20 cellular contexts compared by ENCODE assay signal in the genomic region with DNA sequence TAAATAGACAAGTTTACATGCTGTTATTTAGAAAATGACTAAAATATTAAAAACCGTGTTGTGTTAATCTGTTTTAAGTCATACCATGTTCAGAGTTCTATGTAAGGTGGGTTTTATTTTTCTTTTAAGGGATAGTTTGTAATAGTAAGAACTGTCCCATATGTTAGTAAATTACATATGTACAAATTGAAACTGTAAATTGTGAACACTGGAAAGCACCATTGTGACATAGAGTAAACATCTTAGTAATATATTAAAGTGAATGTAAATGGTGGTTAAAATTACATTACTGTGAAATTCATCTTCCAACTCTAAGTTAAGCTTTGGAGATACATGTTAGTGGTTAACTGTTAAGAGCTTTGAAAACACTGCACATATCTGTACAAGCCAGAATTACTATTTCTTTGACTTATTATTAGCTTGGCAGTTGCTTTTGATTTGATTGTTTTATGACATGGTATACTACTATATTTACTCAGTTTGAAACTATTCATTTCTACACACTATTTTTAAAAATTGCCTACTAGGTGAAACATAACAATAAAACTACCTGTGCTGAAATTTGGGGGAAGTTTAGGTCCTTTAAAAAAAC. TPM values are rescaled to one million over a fixed set of nuclear protein-coding genes. Genes with fewer than 3 reads are reported as not detected.
A peak's percentile ranks its signal among the peaks of the same experiment; 100 is the strongest.
DNase-seq lines count a peak whose midpoint lies in the region; ATAC-seq, FAIRE-seq and TF ChIP-seq lines count a peak whose summit lies in the region.
"Had no signal": no experiment of that assay in that cellular context is flagged by ENCODE, and none has a peak within 500 bp of the region (broad histone marks: within the 10 kb centered on the region; RNA-seq: fewer than 3 reads in every experiment).

No MANE protein-coding gene starts in this region.

- no peak overlapping the region for H3K4me2 ChIP-seq in IMR-90 (ENCODE audit: low read depth, low read length)
- H3K4me2 ChIP-seq in GM12878 (ENCODE audit: control insufficient read depth, insufficient read depth) = no peak overlapping the region

- no peak for TF ChIP-seq RAD21 in IMR-90 (IDR thresholded peaks at IDR 0.05; ENCODE audit: low read length)
- TF ChIP-seq RAD21 in GM12878 (IDR thresholded peaks at IDR 0.05; ENCODE audit: insufficient read depth, low read depth, low read length) = no peak

- FAIRE-seq in GM12878 (lab: Jason Lieb, UNC) = no peak

- SMC1A ChIA-PET in GM12878 (lab: Charles Lee; ENCODE audit: uncharacterized antibody, unreplicated experiment) = interaction anchor here (0.5 to 0.9 kb wide), 2 partner anchors 54 to 301 kb away, joined by 3 read pairs; no protein-coding TSS in a partner anchor

- H3K14ac ChIP-seq in IMR-90 (replicated peaks; ENCODE audit: low read depth, low read length) = no peak overlapping the region

- H3K23ac ChIP-seq in IMR-90 (ENCODE audit: low read depth, low read length) = no peak overlapping the region

- TF ChIP-seq POLR2A in IMR-90 (IDR thresholded peaks at IDR 0.05; ENCODE audit: low read depth, low read length) (no peak), GM12878 (IDR thresholded peaks at IDR 0.05; ENCODE audit: low read depth, low read length) (no peak)

- no peak overlapping the region for H4K91ac ChIP-seq in IMR-90 (ENCODE audit: insufficient read depth, low read depth, low read length)

- no peak overlapping the region for H2AK9ac ChIP-seq in IMR-90 (replicated peaks; ENCODE audit: low read depth, low read length, poor library complexity)

- H3K56ac ChIP-seq in IMR-90 (ENCODE audit: extremely low read depth, insufficient read depth, low read length) = no peak overlapping the region

- no peak overlapping the region for H3K9ac ChIP-seq in IMR-90 (ENCODE audit: low read depth, low read length)
- H3K9ac ChIP-seq in GM12878 (ENCODE audit: control insufficient read depth, insufficient read depth, low read length) = no peak overlapping the region

- H2BK20ac ChIP-seq in IMR-90 (ENCODE audit: low read depth, low read length) = no peak overlapping the region

- H3K4ac ChIP-seq in IMR-90 (ENCODE audit: low read depth, low read length) = no peak overlapping the region

- H3K4me3 ChIP-seq in GM12865 (ENCODE audit: low read depth, low read length) (no peak overlapping the region), IMR-90 (ENCODE audit: insufficient read depth, low read depth, low read length) (no peak overlapping the region), GM12878 (no peak overlapping the region)

- dilution Hi-C loops in IMR-90 (cut with HindIII; ENCODE audit: low sequenced_read_pairs, unreplicated experiment) = no loop called here

- intact Hi-C loops in IMR-90 (cut with micrococcal nuclease) = no loop called here
- intact Hi-C loops in GM12878 (cut with micrococcal nuclease; ENCODE audit: unreplicated experiment) = no loop called here

- no peak overlapping the region for H3K27ac ChIP-seq in IMR-90 (ENCODE audit: insufficient read depth, low read length)
- H3K27ac ChIP-seq in GM12878 (ENCODE audit: control insufficient read depth, insufficient read depth) = no peak overlapping the region; the same call in 1 of the 2 replicates
- H3K27ac ChIP-seq: HL-60 had no signal

- no peak overlapping the region for H3K18ac ChIP-seq in IMR-90 (ENCODE audit: low read depth, low read length)

- no peak overlapping the region for H2AFZ ChIP-seq in IMR-90 (replicated peaks; ENCODE audit: low read length, poor library complexity)
- H2AFZ ChIP-seq in GM12878 (ENCODE audit: control insufficient read depth, low read depth, low read length) = no peak overlapping the region

- RAD21 ChIA-PET in GM12878 (lab: Charles Lee; ENCODE audit: unreplicated experiment) = interaction anchor here (0.5 to 1.0 kb wide), 2 partner anchors 49 to 187 kb away, joined by 3 to 4 read pairs; no protein-coding TSS in a partner anchor

- no peak for ATAC-seq in IMR-90 (ENCODE audit: low read depth)
- ATAC-seq in GM12878 = peak; percentile 80
- ATAC-seq in GM21423 (IDR thresholded peaks at IDR 0.05; ENCODE audit: unreplicated experiment) = no peak

- TF ChIP-seq CTCF in GM12865 (IDR thresholded peaks at IDR 0.05; ENCODE audit: insufficient read depth, low read depth, low read length, missing control alignments) (no peak), GM13977 (IDR thresholded peaks at IDR 0.05; ENCODE audit: extremely low read depth, insufficient read depth, missing control alignments) (no peak), IMR-90 (conservative IDR thresholded peaks at IDR 0.05; ENCODE audit: low read depth, low read length) (no peak), GM12878 (IDR thresholded peaks at IDR 0.05 in 2 of 3, conservative IDR thresholded peaks at IDR 0.05 in 1 of 3; ENCODE audit: control insufficient read depth in 2 of 3, extremely low read depth in 1 of 3, insufficient read depth in 1 of 3, low read depth in 3 of 3, low read length in 3 of 3) (no peak)

- peaks cover 11% of the 10 kb centered on the region for H3K36me3 ChIP-seq in IMR-90 (ENCODE audit: control insufficient read depth, insufficient read depth, low read length)
- H3K36me3 ChIP-seq in GM12878 (ENCODE audit: control insufficient read depth in 2 of 2, insufficient read depth in 2 of 2, low read length in 1 of 2) = peaks cover 1 to 6% of the 10 kb centered on the region in 2 experiments; a peak in 3 of 4 replicates

- no peak overlapping the region for H2BK120ac ChIP-seq in IMR-90 (ENCODE audit: low read depth, low read length)

- H3K79me2 ChIP-seq in GM12878 (ENCODE audit: control insufficient read depth, insufficient read depth, low read length) = no peaks in the 10 kb centered on the region

- H3K9me1 ChIP-seq in IMR-90 (ENCODE audit: insufficient read depth, low read length) = no peaks in the 10 kb centered on the region

- CTCF ChIA-PET in IMR-90 (lab: Yijun Ruan, JAX) (no interaction called here), GM12878 (lab: Yijun Ruan, JAX) (no interaction called here)

- H3K27me3 ChIP-seq in IMR-90 (ENCODE audit: control insufficient read depth, insufficient read depth, low read length) (no peaks in the 10 kb centered on the region), GM12878 (replicated peaks in 1 of 2; ENCODE audit: control insufficient read depth in 2 of 2, insufficient read depth in 2 of 2, low read length in 1 of 2) (no peaks in the 10 kb centered on the region)

- in situ Hi-C loops in GM13977 (cut with MboI; ENCODE audit: low pct_unique_long_range_greater_than_20kb, low sequenced_read_pairs, unreplicated experiment) (no loop called here), IMR-90 (cut with MboI; ENCODE audit: low sequenced_read_pairs) (loop anchor here (25.0 kb wide), 1 partner anchor 510 kb away; no protein-coding TSS in a partner anchor), GM12878 (cut with MboI) (no loop called here)

- DNase-seq in GM12865 (ENCODE audit: low read depth) (peak; percentile 13), GM13977 (ENCODE audit: low spot score) (peak; percentile 21), IMR-90 (no peak), GM12878 (ENCODE audit: low read depth, low spot score) (peak; percentile 2), HuH-7.5 (ENCODE audit: low spot score) (no peak)
- no peak for DNase-seq in activated effector memory CD4-positive, alpha-beta T cell treated with Interleukin-2 at 50 U/mL for 16 hours
- DNase-seq: CD4-positive, CD25-positive, alpha-beta regulatory T cell; EL; GF-D8; MV-4-11; NCI-H1105 treated with DMSO at 0.1 percent for 48 hours; NCI-H1694; NCI-H2081; NCI-H2171 treated with DMSO at 0.1 percent for 48 hours; NCI-H524 treated with DMSO at 0.1 percent for 48 hours; NCI-H82; OCI-M1; Right ventricle myocardium superior had no signal

- H3K4me1 ChIP-seq in IMR-90 (ENCODE audit: control insufficient read depth, insufficient read depth, low read length) (no peaks in the 10 kb centered on the region; the same call in 1 of the 2 replicates), GM12878 (ENCODE audit: control insufficient read depth, insufficient read depth, low read length) (no peaks in the 10 kb centered on the region; the same call in 1 of the 2 replicates)

- H4K20me1 ChIP-seq in IMR-90 (ENCODE audit: insufficient read depth, low read length) (no peaks in the 10 kb centered on the region), GM12878 (ENCODE audit: control insufficient read depth, insufficient read depth) (no peaks in the 10 kb centered on the region)

- no peak overlapping the region for H4K8ac ChIP-seq in IMR-90 (ENCODE audit: low read depth in 2 of 2, low read length in 2 of 2)

- no peak overlapping the region for H2BK15ac ChIP-seq in IMR-90 (ENCODE audit: low read depth, low read length)

- no peak for TF ChIP-seq EP300 in GM12878 (IDR thresholded peaks at IDR 0.05; ENCODE audit: borderline replicate concordance in 1 of 2, control insufficient read depth in 1 of 2, low read depth in 2 of 2, low read length in 2 of 2)

- 0 out of 4 replicates have a peak, but pooled peaks cover 0 to 3% of the 10 kb centered on the region in 2 experiments for H3K79me1 ChIP-seq in IMR-90 (ENCODE audit: low read depth in 1 of 2, low read length in 2 of 2)

- POLR2A ChIA-PET in IMR-90 (lab: Charles Lee; ENCODE audit: unreplicated experiment) = no interaction called here
- POLR2A ChIA-PET in GM12878 (lab: Charles Lee) = no interaction called here

- no CpG with 5 or more reads among the region's 1 CpG for WGBS in IMR-90 (ENCODE audit: extremely low coverage in 2 of 2, insufficient read length in 1 of 2), 2 experiments
- 0% methylated on average over 1 of the region's 1 CpG for WGBS in GM12878 (ENCODE audit: insufficient coverage, insufficient replicate concordance, low lambda C conversion rate, missing lambda C conversion rate)

- no peak overlapping the region for H2BK5ac ChIP-seq in IMR-90 (ENCODE audit: low read depth, low read length, poor library complexity, severe bottlenecking)

- no peak overlapping the region for H4K5ac ChIP-seq in IMR-90 (ENCODE audit: low read depth, low read length)

- H3K9me3 ChIP-seq in IMR-90 (ENCODE audit: control insufficient read depth, insufficient read depth, low read length) (no peaks in the 10 kb centered on the region), GM12878 (replicated peaks; ENCODE audit: control insufficient read depth, insufficient read depth, low read length) (no peaks in the 10 kb centered on the region)

- TSS peak; percentile 46 for BruUV-seq in IMR-90 (replicated peaks; lab: Mats Ljungman, UMichigan)
- TSS peak; percentile 31 for BruUV-seq in GM12878 (replicated peaks; lab: Mats Ljungman, UMichigan)

- H2AK5ac ChIP-seq in IMR-90 (ENCODE audit: low read depth, low read length) = no peak overlapping the region

RNA-seq across cellular contexts. Expression of a gene that starts 27.4 kb away (rescaled TPM):
- 12.9 and 13.9 TPM in 2 replicates for total RNA-seq in IMR-90 (2012; rRNA removed)
- 6.8 and 7.7 TPM in 2 replicates for polyA plus RNA-seq in IMR-90 (2012; rRNA removed)
- polyA plus RNA-seq in IMR-90 (2012; cell fraction: cytosol; rRNA removed) = 4.1 and 4.4 TPM in 2 replicates
- polyA plus RNA-seq in IMR-90 (2012; cell fraction: nucleus; rRNA removed; ENCODE audit: low replicate concordance) = 6.4 and 11.5 TPM in 2 replicates
- total RNA-seq in GM12878 (2013; cell fraction: nucleolus; rRNA removed) = 77.3 and 79.8 TPM in 2 replicates
- 18.2 and 19.1 TPM in 2 replicates for total RNA-seq in GM12878 (2014; rRNA removed)
- 22.2 and 22.3 TPM in 2 replicates for total RNA-seq in GM12878 (2014; rRNA removed; fragmentation: Illumina TruSeq; extraction: Trizol)
- 28.5 and 30.0 TPM in 2 replicates for total RNA-seq in GM12878 (2021)
- 9.3 TPM for polyA plus RNA-seq in GM12878 (2011; ENCODE audit: low read depth)
- 20.7 and 22.2 TPM in 2 replicates for polyA plus RNA-seq in GM12878 (2011; rRNA removed)
- 16.0 and 17.4 TPM in 2 replicates for polyA plus RNA-seq in GM12878 (2011; cell fraction: cytosol; rRNA removed)
- polyA plus RNA-seq in GM12878 (2011; cell fraction: nucleus; rRNA removed) = 20.7 and 21.0 TPM in 2 replicates
- polyA plus RNA-seq in GM12878 (2012) = 10.0 and 14.7 TPM in 2 replicates
- polyA plus RNA-seq in GM12878 (2014; fragmentation: Illumina TruSeq; extraction: Trizol) = 24.4 and 27.1 TPM in 2 replicates
- 1 to 10 TPM; 4.5 to 4.6 TPM for polyA plus RNA-seq in GM12878 (2014; fragmentation: Nextera tagmentation; extraction: Ambion mirVana)
- 16.5 and 18.3 TPM in 2 replicates for polyA plus RNA-seq in GM12878 (2014; rRNA removed)
- polyA plus RNA-seq in GM12878 (2016; fragmentation: Nextera tagmentation; extraction: Ambion mirVana) = 10 to 100 TPM; 14.3 to 19.0 TPM
- polyA minus RNA-seq in GM12878 (2011; rRNA and poly(A)+ RNA removed) = 53.0 and 57.6 TPM in 2 replicates
- polyA minus RNA-seq in GM12878 (2011; cell fraction: cytosol; rRNA and poly(A)+ RNA removed) = 14.8 and 17.8 TPM in 2 replicates
- 18.7 and 25.4 TPM in 2 replicates for polyA minus RNA-seq in GM12878 (2011; cell fraction: nucleus; rRNA and poly(A)+ RNA removed)

Comparison
In these comparisons a context has a peak if more than half of its experiments do, and no peak if none do; other contexts are left out.
1. DNase-seq: peak in GM12865 (single experiment), GM13977 (single experiment) and GM12878 (single experiment); none in IMR-90 (single experiment), activated effector memory CD4-positive, alpha-beta T cell treated with Interleukin-2 at 50 U/mL for 16 hours (single experiment) and HuH-7.5 (single experiment).